Comparison of ENCODE assay signal across 6 cellular contexts in the genomic region with DNA sequence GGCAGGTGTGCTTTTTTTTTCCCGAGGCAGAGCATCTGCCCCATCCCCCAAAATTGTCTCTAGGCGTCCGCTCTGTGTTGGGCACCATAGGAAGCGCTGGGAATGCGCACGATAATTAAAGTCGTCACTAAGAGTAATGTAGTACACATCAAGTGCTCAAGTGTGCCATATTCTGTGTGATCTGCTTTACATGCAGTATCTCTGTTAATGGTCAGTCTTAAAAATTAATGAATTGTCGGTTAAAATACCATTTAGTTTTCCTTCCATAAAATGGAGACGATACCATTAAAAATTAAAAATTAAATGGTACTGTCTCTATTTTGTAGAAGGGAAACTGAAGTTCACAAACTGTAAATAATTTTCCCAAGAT.
DNase-seq lines count a peak whose midpoint lies in the region; ATAC-seq, FAIRE-seq and TF ChIP-seq lines count a peak whose summit lies in the region.

No MANE protein-coding gene starts in this region.

- peaks cover 32% of the 10 kb centered on the region for H3K36me3 Mint-ChIP-seq in stimulated activated effector memory CD8-positive, alpha-beta T cell treated with anti-CD3 and anti-CD28 coated beads, Interleukin-12 subunit alpha, Interleukin-12 subunit beta, amount 100 ng/mL, for 72 hours

- ATAC-seq in GM19324 (IDR thresholded peaks at IDR 0.05; ENCODE audit: low FRiP score, unreplicated experiment) (peak; percentile 15), HG03520 (IDR thresholded peaks at IDR 0.05; ENCODE audit: unreplicated experiment) (peak; percentile 18)
- ATAC-seq in stimulated activated effector memory CD8-positive, alpha-beta T cell treated with anti-CD3 and anti-CD28 coated beads, Interleukin-12 subunit alpha, Interleukin-12 subunit beta, amount 100 ng/mL, for 72 hours = peak; percentile 25

- DNase-seq in epithelial cell of prostate (ENCODE audit: low read depth, low spot score) (no peak), anterior cingulate cortex (lab: John Stamatoyannopoulos, UW) (no peak), D721Med (ENCODE audit: insufficient read length, low spot score) (no peak)
- no peak for DNase-seq in stimulated activated effector memory CD8-positive, alpha-beta T cell treated with anti-CD3 and anti-CD28 coated beads, Interleukin-12 subunit alpha, Interleukin-12 subunit beta, amount 100 ng/mL, for 72 hours (ENCODE audit: low spot score in 2 of 2)

- H3K4me1 Mint-ChIP-seq in stimulated activated effector memory CD8-positive, alpha-beta T cell treated with anti-CD3 and anti-CD28 coated beads, Interleukin-12 subunit alpha, Interleukin-12 subunit beta, amount 100 ng/mL, for 72 hours = peaks cover 54% of the 10 kb centered on the region

- H3K27ac Mint-ChIP-seq in stimulated activated effector memory CD8-positive, alpha-beta T cell treated with anti-CD3 and anti-CD28 coated beads, Interleukin-12 subunit alpha, Interleukin-12 subunit beta, amount 100 ng/mL, for 72 hours = peak overlapping the region; percentile 99

- H3K4me3 Mint-ChIP-seq in stimulated activated effector memory CD8-positive, alpha-beta T cell treated with anti-CD3 and anti-CD28 coated beads, Interleukin-12 subunit alpha, Interleukin-12 subunit beta, amount 100 ng/mL, for 72 hours = peak overlapping the region; percentile 99

- peak overlapping the region; percentile 84 for H3K27ac ChIP-seq in epithelial cell of prostate

- no peak for TF ChIP-seq CTCF in D721Med (IDR thresholded peaks at IDR 0.05; ENCODE audit: insufficient read depth, missing control alignments)

- FAIRE-seq in D721Med (lab: Jason Lieb, UNC) = no peak

- H3K9me3 Mint-ChIP-seq in stimulated activated effector memory CD8-positive, alpha-beta T cell treated with anti-CD3 and anti-CD28 coated beads, Interleukin-12 subunit alpha, Interleukin-12 subunit beta, amount 100 ng/mL, for 72 hours = peaks cover 2% of the 10 kb centered on the region
